26 cellular contexts compared by ENCODE assay signal in the genomic region with DNA sequence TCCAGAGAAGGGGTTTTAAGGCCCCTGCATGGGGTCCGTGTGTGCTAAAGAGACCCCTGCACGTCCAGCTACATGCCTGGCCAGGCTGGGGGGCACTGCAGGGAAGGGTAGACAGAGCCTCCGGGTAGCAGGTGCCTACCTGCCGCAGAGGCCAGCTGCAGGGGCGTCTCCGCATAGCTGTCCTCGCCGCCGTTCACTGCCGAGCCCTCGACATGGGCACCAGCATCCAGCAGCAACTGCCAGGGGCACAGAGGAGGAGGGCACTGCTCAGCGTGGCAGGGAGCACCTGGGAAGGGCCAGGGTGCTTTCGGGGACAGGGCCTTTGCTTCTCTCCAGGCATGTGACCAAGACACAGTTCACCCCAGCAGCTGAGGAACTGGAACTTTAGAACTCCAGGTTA. TPM values are rescaled to one million over a fixed set of nuclear protein-coding genes. Genes with fewer than 3 reads are reported as not detected.
DNase-seq lines count a peak whose midpoint lies in the region; ATAC-seq, FAIRE-seq and TF ChIP-seq lines count a peak whose summit lies in the region.
"Had no signal": no experiment of that assay in that cellular context is flagged by ENCODE, and none has a peak within 500 bp of the region (broad histone marks: within the 10 kb centered on the region; RNA-seq: fewer than 3 reads in every experiment).

No MANE protein-coding gene starts in this region.

- H3K27me3 ChIP-seq in PC-3 (ENCODE audit: low read length) (no peaks in the 10 kb centered on the region), osteoblast (ENCODE audit: insufficient read depth, low read length) (no peaks in the 10 kb centered on the region)
- H3K27me3 ChIP-seq: BE2C, BLaER1 had no signal

- POLR2A ChIA-PET in PC-3 (lab: Charles Lee; ENCODE audit: unreplicated experiment): no interaction called here

- peaks cover 39% of the 10 kb centered on the region for H3K4me1 ChIP-seq in PC-3 (ENCODE audit: insufficient read depth, low read length)
- H3K4me1 ChIP-seq in osteoblast (ENCODE audit: insufficient read depth, low read length): no peaks in the 10 kb centered on the region

- ATAC-seq in PC-3: no peak
- ATAC-seq: CD8-positive, alpha-beta T cell; GM12878 had no signal

- H3K27ac ChIP-seq in 22Rv1 (peak overlapping the region; percentile 68), PC-3 (ENCODE audit: low read length) (peak overlapping the region; percentile 86), epithelial cell of prostate (peak overlapping the region; percentile 37), osteoblast (ENCODE audit: low read depth, low read length) (no peak overlapping the region)
- H3K27ac ChIP-seq: BLaER1 had no signal

- H3F3A ChIP-seq in PC-3 (ENCODE audit: low read length, unreplicated experiment): no peaks in the 10 kb centered on the region

- H3K4me3 ChIP-seq in PC-3 (ENCODE audit: low read length) (no peak overlapping the region), osteoblast (ENCODE audit: insufficient read depth, low read length) (no peak overlapping the region)
- H3K4me3 ChIP-seq: BLaER1, GM12878 had no signal

- intact Hi-C loops in PC-3 (cut with micrococcal nuclease): no loop called here

- H3K9ac ChIP-seq in PC-3 (ENCODE audit: low read length): no peak overlapping the region
- H3K9ac ChIP-seq: BLaER1 had no signal

- H3K9me3 ChIP-seq in PC-3 (ENCODE audit: low read length) (no peaks in the 10 kb centered on the region), osteoblast (ENCODE audit: low read depth, low read length) (no peaks in the 10 kb centered on the region)
- H3K9me3 ChIP-seq: BE2C, BLaER1, Caco-2 had no signal

- TF ChIP-seq CTCF in 22Rv1 (IDR thresholded peaks at IDR 0.05) (no peak), PC-3 (conservative IDR thresholded peaks at IDR 0.05; ENCODE audit: low read depth, low read length) (no peak), osteoblast (IDR thresholded peaks at IDR 0.05; ENCODE audit: extremely low read depth, low read depth, low read length) (no peak)

- CTCF ChIA-PET in PC-3 (lab: Charles Lee): no interaction called here

- no peaks in the 10 kb centered on the region for H3K79me2 ChIP-seq in PC-3 (ENCODE audit: low read length)
- no peaks in the 10 kb centered on the region for H3K79me2 ChIP-seq in osteoblast (ENCODE audit: insufficient read depth, low read length)

- H3K4me2 ChIP-seq in PC-3 (ENCODE audit: low read length): no peak overlapping the region
- H3K4me2 ChIP-seq in osteoblast (ENCODE audit: insufficient read depth, low read length): no peak overlapping the region
- H3K4me2 ChIP-seq: BLaER1 had no signal

- DNase-seq in PC-3: no peak
- DNase-seq in epithelial cell of prostate (ENCODE audit: low read depth, low spot score): no peak
- peak; percentile 62 for DNase-seq in osteoblast (ENCODE audit: insufficient read length, low spot score, missing footprints)
- DNase-seq in GM12891 (ENCODE audit: insufficient read length, low spot score): no peak
- no peak for DNase-seq in NCI-H526 (lab: John Stamatoyannopoulos, UW)
- DNase-seq in activated CD8-positive, alpha-beta memory T cell treated with anti-CD3 and anti-CD28 coated beads, Interleukin-2, amount 50 U/mL, for 48 hours: no peak
- DNase-seq: 8988T; ACHN; C1 segment of cervical spinal cord; Calu3; CD4-positive, alpha-beta T cell; CD8-positive, alpha-beta T cell; DMS 273 treated with DMSO at 0.1 percent for 48 hours; DMS153; DMS53; DMS79; DND-41; EL; GDM1 had no signal

- no peak overlapping the region for H2AFZ ChIP-seq in PC-3 (ENCODE audit: low read length)
- H2AFZ ChIP-seq in osteoblast (ENCODE audit: low read length): no peak overlapping the region

- no peaks in the 10 kb centered on the region for H3K9me2 ChIP-seq in PC-3 (replicated peaks; ENCODE audit: low read length)

- FAIRE-seq in GM12891 (lab: Jason Lieb, UNC): no peak
- FAIRE-seq: A204.1, GM12878, GM19239 had no signal

- no peaks in the 10 kb centered on the region for H3K36me3 ChIP-seq in PC-3 (ENCODE audit: low read depth, low read length)
- H3K36me3 ChIP-seq in osteoblast (ENCODE audit: insufficient read depth, low read length): peaks cover under 1% of the 10 kb centered on the region
- H3K36me3 ChIP-seq: BE2C, BLaER1 had no signal

- no peak for TF ChIP-seq POLR2A in GM12891 (IDR thresholded peaks at IDR 0.05; ENCODE audit: low read depth, low read length)

- no peaks in the 10 kb centered on the region for H4K20me1 ChIP-seq in PC-3 (ENCODE audit: low read length)
- H4K20me1 ChIP-seq in osteoblast (ENCODE audit: insufficient read depth, low read length): peaks cover 11% of the 10 kb centered on the region
- H4K20me1 ChIP-seq: BLaER1 had no signal

- BruUV-seq in PC-3 (replicated peaks; lab: Mats Ljungman, UMichigan): no TSS peak

TF ChIP-seq in GM12891, 5 proteins besides CTCF, POLR2A, EP300 and RAD21:
- TF ChIP-seq POU2F2 (IDR thresholded peaks at IDR 0.05; ENCODE audit: low read depth, low read length): no peak
- TF ChIP-seq TAF1 (IDR thresholded peaks at IDR 0.05; ENCODE audit: low read depth, low read length): no peak
- TF ChIP-seq PAX5 (IDR thresholded peaks at IDR 0.05; ENCODE audit: insufficient read depth, low read length, severe bottlenecking): no peak
- no peak for TF ChIP-seq POLR2AphosphoS5 (IDR thresholded peaks at IDR 0.05; ENCODE audit: low read depth, low read length)
- TF ChIP-seq SPI1 (IDR thresholded peaks at IDR 0.05; ENCODE audit: low read depth, low read length): no peak

RNA-seq across cellular contexts. Expression of a gene that starts 59.7 kb away (rescaled TPM):
- total RNA-seq in PC-3 (2014; rRNA removed) (48.7 and 55.9 TPM in 2 replicates), osteoblast (19.4 and 20.6 TPM in 2 replicates)
- polyA plus RNA-seq in GM12891 (2012; ENCODE audit: low read depth, missing spikeins): 54.5 TPM
